In the genomic region with DNA sequence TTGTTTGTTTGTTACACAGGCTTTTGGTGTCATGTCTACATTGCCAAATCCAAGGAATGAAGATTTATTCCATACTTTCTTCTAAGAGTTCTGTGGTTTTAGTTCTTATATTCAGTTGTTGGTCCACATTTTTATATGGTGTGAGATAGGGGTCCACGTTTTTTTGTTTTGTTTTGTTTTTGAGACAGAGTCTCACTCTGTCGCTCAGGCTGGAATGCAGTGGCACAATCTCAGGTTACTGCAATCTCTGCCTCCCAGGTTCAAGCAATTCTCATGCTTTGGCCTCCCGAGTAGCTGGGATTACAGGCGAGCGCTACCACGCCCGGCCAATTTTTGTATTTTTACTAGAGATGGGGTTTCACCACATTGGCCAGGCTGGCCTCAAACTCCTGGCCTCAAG, we compare ENCODE assay signal across 36 cellular contexts.
"Had no signal": no experiment of that assay in that cellular context is flagged by ENCODE, and none has a peak within 500 bp of the region (broad histone marks: within the 10 kb centered on the region; RNA-seq: fewer than 3 reads in every experiment).

No MANE protein-coding gene starts in this region.

- H3K4me3 ChIP-seq: ascending aorta, cardiac muscle cell had no signal

- H3K36me3 ChIP-seq: cardiac muscle cell had no signal

- H3K4me1 ChIP-seq: ascending aorta had no signal

- H3K4me1 Mint-ChIP-seq: activated naive CD4-positive, alpha-beta T cell treated with anti-CD3 and anti-CD28 coated beads, Interleukin-2, amount 10 ng/mL, durations not matched to agents 7 days and 5 days; brain had no signal

- H3K9me3 Mint-ChIP-seq: activated CD4-positive, alpha-beta memory T cell treated with anti-CD3 and anti-CD28 coated beads, Interleukin-2, amount 10 ng/mL, durations not matched to agents 7 days and 5 days; activated naive CD8-positive, alpha-beta T cell treated with anti-CD3 and anti-CD28 coated beads, Interleukin-2, amount 10 ng/mL, durations not matched to agents 7 days and 5 days had no signal

- H3K27ac Mint-ChIP-seq: activated CD4-positive, alpha-beta memory T cell treated with anti-CD3 and anti-CD28 coated beads, Interleukin-2, amount 10 ng/mL, durations not matched to agents 7 days and 5 days; activated CD4-positive, alpha-beta T cell treated with anti-CD3 and anti-CD28 coated beads for 36 hours; activated CD4-positive, alpha-beta T cell treated with anti-CD3 and anti-CD28 coated beads, Interleukin-2, amount 10 ng/mL, durations not matched to agents 7 days and 5 days; activated CD8-positive, alpha-beta memory T cell treated with anti-CD3 and anti-CD28 coated beads, Interleukin-2, amount 10 ng/mL, durations not matched to agents 7 days and 5 days; activated CD8-positive, alpha-beta T cell treated with anti-CD3 and anti-CD28 coated beads, Interleukin-2, amount 10 ng/mL, durations not matched to agents 7 days and 5 days; activated naive CD4-positive, alpha-beta T cell treated with anti-CD3 and anti-CD28 coated beads, Interleukin-2, amount 10 ng/mL, durations not matched to agents 7 days and 5 days; activated naive CD4-positive, alpha-beta T cell treated with anti-CD3 and anti-CD28 coated beads, Interleukin-2, amount 50 U/mL, for 24 hours; activated naive CD8-positive, alpha-beta T cell; activated naive CD8-positive, alpha-beta T cell treated with anti-CD3 and anti-CD28 coated beads, Interleukin-2, amount 10 ng/mL, durations not matched to agents 7 days and 5 days; activated naive CD8-positive, alpha-beta T cell treated with anti-CD3 and anti-CD28 coated beads, Interleukin-2, amount 50 U/mL, for 24 hours; activated T-cell treated with anti-CD3 and anti-CD28 coated beads, Interleukin-2, amount 50 U/mL, for 24 hours; activated T-helper 2 cell treated with anti-CD3 and anti-CD28 coated beads, Interferon-gamma antibody, Interleukin-2, Interleukin-4, amounts not matched to agents 10 μg/mL and 5 μg/mL and 100 μg/mL, durations not matched to agents 14 hours and 24 hours and 36 hours; brain; T-helper 1 cell treated with Interleukin-12 subunit alpha and Interleukin-12 subunit beta and Interleukin-4 antibody, amounts not matched to agents 30 μg/mL and 1 μg/mL, for 36 hours; T-helper 2 cell treated with Interferon-gamma antibody and Interleukin-4, amounts not matched to agents 5 μg/mL and 100 μg/mL, for 36 hours had no signal

- H3K27me3 ChIP-seq: ascending aorta, cardiac muscle cell had no signal

- H3K27me3 Mint-ChIP-seq: activated CD4-positive, alpha-beta memory T cell treated with anti-CD3 and anti-CD28 coated beads, Interleukin-2, amount 10 ng/mL, durations not matched to agents 7 days and 5 days; activated CD4-positive, alpha-beta T cell treated with anti-CD3 and anti-CD28 coated beads for 36 hours; activated CD4-positive, alpha-beta T cell treated with anti-CD3 and anti-CD28 coated beads, Interleukin-2, amount 10 ng/mL, durations not matched to agents 7 days and 5 days; activated CD8-positive, alpha-beta memory T cell treated with anti-CD3 and anti-CD28 coated beads, Interleukin-2, amount 10 ng/mL, durations not matched to agents 7 days and 5 days; activated naive CD4-positive, alpha-beta T cell treated with anti-CD3 and anti-CD28 coated beads, Interleukin-2, amount 10 ng/mL, durations not matched to agents 7 days and 5 days; activated naive CD4-positive, alpha-beta T cell treated with anti-CD3 and anti-CD28 coated beads, Interleukin-2, amount 50 U/mL, for 24 hours; activated naive CD8-positive, alpha-beta T cell; activated naive CD8-positive, alpha-beta T cell treated with anti-CD3 and anti-CD28 coated beads, Interleukin-2, amount 10 ng/mL, durations not matched to agents 7 days and 5 days; activated naive CD8-positive, alpha-beta T cell treated with anti-CD3 and anti-CD28 coated beads, Interleukin-2, amount 50 U/mL, for 24 hours; activated T-cell treated with anti-CD3 and anti-CD28 coated beads, Interleukin-2, amount 50 U/mL, for 24 hours; brain; central memory CD8-positive, alpha-beta T cell had no signal

- H3K27ac ChIP-seq: ascending aorta, cardiac muscle cell, VCaP had no signal

- H3K4me3 Mint-ChIP-seq: activated CD4-positive, alpha-beta memory T cell treated with anti-CD3 and anti-CD28 coated beads, Interleukin-2, amount 10 ng/mL, durations not matched to agents 7 days and 5 days; activated CD4-positive, alpha-beta T cell treated with anti-CD3 and anti-CD28 coated beads for 36 hours; activated CD4-positive, alpha-beta T cell treated with anti-CD3 and anti-CD28 coated beads, Interleukin-2, amount 10 ng/mL, durations not matched to agents 7 days and 5 days; activated CD8-positive, alpha-beta memory T cell treated with anti-CD3 and anti-CD28 coated beads, Interleukin-2, amount 10 ng/mL, durations not matched to agents 7 days and 5 days; activated CD8-positive, alpha-beta T cell treated with anti-CD3 and anti-CD28 coated beads, Interleukin-2, amount 10 ng/mL, durations not matched to agents 7 days and 5 days; activated naive CD4-positive, alpha-beta T cell treated with anti-CD3 and anti-CD28 coated beads, Interleukin-2, amount 10 ng/mL, durations not matched to agents 7 days and 5 days; activated naive CD4-positive, alpha-beta T cell treated with anti-CD3 and anti-CD28 coated beads, Interleukin-2, amount 50 U/mL, for 24 hours; activated naive CD8-positive, alpha-beta T cell; activated naive CD8-positive, alpha-beta T cell treated with anti-CD3 and anti-CD28 coated beads, Interleukin-2, amount 10 ng/mL, durations not matched to agents 7 days and 5 days; activated naive CD8-positive, alpha-beta T cell treated with anti-CD3 and anti-CD28 coated beads, Interleukin-2, amount 50 U/mL, for 24 hours; activated T-cell treated with anti-CD3 and anti-CD28 coated beads, Interleukin-2, amount 50 U/mL, for 24 hours; central memory CD8-positive, alpha-beta T cell; T-helper 1 cell treated with Interleukin-12 subunit alpha and Interleukin-12 subunit beta and Interleukin-4 antibody, amounts not matched to agents 30 μg/mL and 1 μg/mL, for 36 hours; T-helper 2 cell treated with Interferon-gamma antibody and Interleukin-4, amounts not matched to agents 5 μg/mL and 100 μg/mL, for 36 hours had no signal

- H3K9me3 ChIP-seq: ascending aorta had no signal

- DNase-seq: activated CD4-positive, alpha-beta memory T cell treated with anti-CD3 and anti-CD28 coated beads, Interleukin-2, amount 10 ng/mL, durations not matched to agents 7 days and 5 days; activated CD4-positive, alpha-beta T cell treated with anti-CD3 and anti-CD28 coated beads for 1 hour; activated CD4-positive, alpha-beta T cell treated with anti-CD3 and anti-CD28 coated beads for 36 hours; activated CD4-positive, alpha-beta T cell treated with anti-CD3 and anti-CD28 coated beads for 48 hours; activated CD4-positive, alpha-beta T cell treated with anti-CD3 and anti-CD28 coated beads, Interleukin-2, amount 10 ng/mL, durations not matched to agents 7 days and 5 days; activated CD4-positive, alpha-beta T cell treated with anti-CD3 and anti-CD28 coated beads, Interleukin-2, amount 50 U/mL, for 48 hours; activated CD4-positive, CD25-positive, alpha-beta regulatory T cell; activated CD8-positive, alpha-beta memory T cell treated with anti-CD3 and anti-CD28 coated beads for 24 hours; activated CD8-positive, alpha-beta memory T cell treated with anti-CD3 and anti-CD28 coated beads, Interleukin-2, amount 10 ng/mL, durations not matched to agents 7 days and 5 days; activated CD8-positive, alpha-beta memory T cell treated with anti-CD3 and anti-CD28 coated beads, Interleukin-2, amount 50 U/mL, for 48 hours; activated CD8-positive, alpha-beta T cell treated with anti-CD3 and anti-CD28 coated beads, Interleukin-2, amount 10 ng/mL, durations not matched to agents 7 days and 5 days; activated effector memory CD4-positive, alpha-beta T cell treated with Interleukin-2 at 50 U/mL for 16 hours; activated gamma-delta T cell; activated naive CD4-positive, alpha-beta T cell treated with anti-CD3 and anti-CD28 coated beads, Interleukin-2, amount 10 ng/mL, durations not matched to agents 7 days and 5 days; activated naive CD4-positive, alpha-beta T cell treated with Interleukin-2 at 50 U/mL for 16 hours; activated naive CD8-positive, alpha-beta T cell treated with anti-CD3 and anti-CD28 coated beads, Interleukin-2, amount 10 ng/mL, durations not matched to agents 7 days and 5 days; activated naive CD8-positive, alpha-beta T cell treated with anti-CD3 and anti-CD28 coated beads, Interleukin-2, amount 50 U/mL, for 24 hours; activated T-cell treated with anti-CD3 and anti-CD28 coated beads, Interleukin-2, amount 50 U/mL, for 24 hours; activated T-cell treated with anti-CD3 and anti-CD28 coated beads, Interleukin-2, amount 50 U/mL, for 48 hours; amygdala; anterior cingulate cortex; caudate nucleus; cerebellar nuclear complex; T-helper 2 cell; T-helper 9 cell had no signal

- ATAC-seq: activated CD4-positive, alpha-beta T cell treated with anti-CD3 and anti-CD28 coated beads for 36 hours; activated CD4-positive, CD25-positive, alpha-beta regulatory T cell treated with anti-CD3 and anti-CD28 coated beads, Interleukin-2, amount 50 U/mL, for 24 hours; activated CD8-positive, alpha-beta memory T cell treated with anti-CD3 and anti-CD28 coated beads, Interleukin-2, amount 10 ng/mL, durations not matched to agents 7 days and 5 days; activated CD8-positive, alpha-beta T cell treated with anti-CD3 and anti-CD28 coated beads, Interleukin-2, amount 10 ng/mL, durations not matched to agents 7 days and 5 days; activated naive CD8-positive, alpha-beta T cell treated with anti-CD3 and anti-CD28 coated beads, Interleukin-2, amount 50 U/mL, for 24 hours had no signal
